Comparison of ENCODE assay signal across 3 cellular contexts in the genomic region with DNA sequence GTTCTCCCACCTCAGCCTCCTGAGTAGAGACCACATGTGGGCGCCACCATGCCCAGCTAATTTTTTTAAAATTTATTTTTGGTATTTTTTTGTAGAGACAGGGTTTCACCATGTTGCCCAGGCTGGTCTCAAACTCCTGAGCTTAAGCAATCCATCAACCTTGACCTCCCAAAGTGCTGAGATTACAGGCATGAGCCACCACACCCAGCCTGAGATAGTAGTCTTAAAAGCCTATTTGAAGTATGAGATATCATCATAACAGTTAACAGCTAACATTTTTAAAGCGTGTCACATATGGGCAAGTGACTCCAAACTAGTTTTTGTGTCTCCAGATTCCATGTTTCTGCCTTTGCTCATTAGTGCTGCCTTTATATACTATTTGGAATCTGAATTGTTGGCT.
"Had no signal": no experiment of that assay in that cellular context is flagged by ENCODE, and none has a peak within 500 bp of the region (broad histone marks: within the 10 kb centered on the region; RNA-seq: fewer than 3 reads in every experiment).

No MANE protein-coding gene starts in this region.

- H3K4me3 ChIP-seq: GM12878 had no signal

- DNase-seq: GDM1, GF-D8 had no signal
